Comparison of ENCODE assay signal across 34 cellular contexts in genomic region chr21:26443291-26443690, GRCh38.
"Had no signal": no experiment of that assay in that cellular context is flagged by ENCODE, and none has a peak within 500 bp of the region (broad histone marks: within the 10 kb centered on the region; RNA-seq: fewer than 3 reads in every experiment).

No MANE protein-coding gene starts in this region.

- H3K4me3 ChIP-seq: adrenal gland had no signal

- H3K27me3 ChIP-seq: adrenal gland had no signal

- H3K4me1 ChIP-seq: adrenal gland had no signal

- H3K27me3 Mint-ChIP-seq: activated B cell treated with CpG ODN at 0.5 μM for 24 hours; activated CD4-positive, alpha-beta memory T cell treated with anti-CD3 and anti-CD28 coated beads for 36 hours; activated CD4-positive, alpha-beta T cell treated with anti-CD3 and anti-CD28 coated beads, Interleukin-2, amount 10 ng/mL, durations not matched to agents 24 days and 14 days; activated T-helper 17 cell treated with anti-CD3 and anti-CD28 coated beads, Interleukin-2, amount 50 U/mL, for 72 hours; brain had no signal

- H3K36me3 ChIP-seq: adrenal gland had no signal

- H3K27ac ChIP-seq: adrenal gland, VCaP had no signal

- H3K9me3 Mint-ChIP-seq: activated B cell treated with CpG ODN at 0.5 μM for 24 hours; activated CD4-positive, alpha-beta memory T cell treated with anti-CD3 and anti-CD28 coated beads for 36 hours; activated CD4-positive, alpha-beta T cell treated with anti-CD3 and anti-CD28 coated beads, Interleukin-2, amount 10 ng/mL, durations not matched to agents 24 days and 14 days; activated CD8-positive, alpha-beta T cell treated with anti-CD3 and anti-CD28 coated beads for 36 hours; activated naive CD4-positive, alpha-beta T cell treated with anti-CD3 and anti-CD28 coated beads for 36 hours; activated naive CD4-positive, alpha-beta T cell treated with anti-CD3 and anti-CD28 coated beads, Interleukin-2, amount 50 U/mL, for 72 hours; activated naive CD8-positive, alpha-beta T cell treated with anti-CD3 and anti-CD28 coated beads for 36 hours; activated T-cell treated with anti-CD3 and anti-CD28 coated beads, Interleukin-2, amount 50 U/mL, for 4 hours; activated T-cell treated with anti-CD3 and anti-CD28 coated beads, Interleukin-2, amount 50 U/mL, for 72 hours; activated T-helper 1 cell treated with anti-CD3 and anti-CD28 coated beads, Interleukin-12 subunit alpha, Interleukin-12 subunit beta, Interleukin-2, Interleukin-4 antibody, amounts not matched to agents 30 ng/mL and 10 ng/mL and 1 ng/mL, durations not matched to agents 14 hours and 24 hours and 36 hours; activated T-helper 17 cell treated with anti-CD3 and anti-CD28 coated beads, Interleukin-2, amount 50 U/mL, for 72 hours; T-helper 1 cell treated with Interleukin-12 subunit alpha and Interleukin-12 subunit beta and Interleukin-4 antibody, amounts not matched to agents 30 μg/mL and 1 μg/mL, for 36 hours had no signal

- H3K27ac Mint-ChIP-seq: activated B cell treated with CpG ODN at 0.5 μM for 24 hours; activated CD4-positive, alpha-beta memory T cell treated with anti-CD3 and anti-CD28 coated beads for 36 hours; activated CD4-positive, alpha-beta T cell treated with anti-CD3 and anti-CD28 coated beads, Interleukin-2, amount 10 ng/mL, durations not matched to agents 24 days and 14 days; activated CD8-positive, alpha-beta T cell treated with anti-CD3 and anti-CD28 coated beads for 36 hours; activated naive CD4-positive, alpha-beta T cell treated with anti-CD3 and anti-CD28 coated beads for 36 hours; activated naive CD4-positive, alpha-beta T cell treated with anti-CD3 and anti-CD28 coated beads, Interleukin-2, amount 50 U/mL, for 72 hours; activated naive CD8-positive, alpha-beta T cell treated with anti-CD3 and anti-CD28 coated beads for 36 hours; activated T-cell treated with anti-CD3 and anti-CD28 coated beads, Interleukin-2, amount 50 U/mL, for 72 hours; activated T-helper 1 cell treated with anti-CD3 and anti-CD28 coated beads, Interleukin-12 subunit alpha, Interleukin-12 subunit beta, Interleukin-2, Interleukin-4 antibody, amounts not matched to agents 30 ng/mL and 10 ng/mL and 1 ng/mL, durations not matched to agents 14 hours and 24 hours and 36 hours; activated T-helper 17 cell treated with anti-CD3 and anti-CD28 coated beads, Interleukin-2, amount 50 U/mL, for 72 hours; brain; T-helper 1 cell treated with Interleukin-12 subunit alpha and Interleukin-12 subunit beta and Interleukin-4 antibody, amounts not matched to agents 30 μg/mL and 1 μg/mL, for 36 hours; T-helper 2 cell treated with Interferon-gamma antibody and Interleukin-4, amounts not matched to agents 5 μg/mL and 100 μg/mL, for 36 hours had no signal

- H3K4me3 Mint-ChIP-seq: activated B cell treated with CpG ODN at 0.5 μM for 24 hours; activated CD4-positive, alpha-beta memory T cell treated with anti-CD3 and anti-CD28 coated beads for 36 hours; activated CD4-positive, alpha-beta T cell treated with anti-CD3 and anti-CD28 coated beads, Interleukin-2, amount 10 ng/mL, durations not matched to agents 24 days and 14 days; activated CD8-positive, alpha-beta T cell treated with anti-CD3 and anti-CD28 coated beads for 36 hours; activated naive CD4-positive, alpha-beta T cell treated with anti-CD3 and anti-CD28 coated beads for 36 hours; activated naive CD8-positive, alpha-beta T cell treated with anti-CD3 and anti-CD28 coated beads for 36 hours; activated T-cell treated with anti-CD3 and anti-CD28 coated beads, Interleukin-2, amount 50 U/mL, for 4 hours; activated T-cell treated with anti-CD3 and anti-CD28 coated beads, Interleukin-2, amount 50 U/mL, for 72 hours; activated T-helper 1 cell treated with anti-CD3 and anti-CD28 coated beads, Interleukin-12 subunit alpha, Interleukin-12 subunit beta, Interleukin-2, Interleukin-4 antibody, amounts not matched to agents 30 ng/mL and 10 ng/mL and 1 ng/mL, durations not matched to agents 14 hours and 24 hours and 36 hours; activated T-helper 17 cell treated with anti-CD3 and anti-CD28 coated beads, Interleukin-2, amount 50 U/mL, for 72 hours; brain; T-helper 1 cell treated with Interleukin-12 subunit alpha and Interleukin-12 subunit beta and Interleukin-4 antibody, amounts not matched to agents 30 μg/mL and 1 μg/mL, for 36 hours; T-helper 2 cell treated with Interferon-gamma antibody and Interleukin-4, amounts not matched to agents 5 μg/mL and 100 μg/mL, for 36 hours had no signal

- DNase-seq: activated B cell treated with CpG ODN at 0.5 μM for 24 hours; activated CD4-positive, alpha-beta memory T cell treated with anti-CD3 and anti-CD28 coated beads for 36 hours; activated CD4-positive, alpha-beta T cell treated with anti-CD3 and anti-CD28 coated beads for 4 hours; activated CD4-positive, alpha-beta T cell treated with anti-CD3 and anti-CD28 coated beads, Interleukin-2, amount 10 ng/mL, durations not matched to agents 24 days and 14 days; activated CD4-positive, alpha-beta T cell treated with anti-CD3 and anti-CD28 coated beads, Interleukin-2, amount 50 U/mL, for 1 hour; activated CD4-positive, alpha-beta T cell treated with anti-CD3 and anti-CD28 coated beads, Interleukin-2, amount 50 U/mL, for 4 hours; activated CD4-positive, CD25-positive, alpha-beta regulatory T cell treated with anti-CD3 and anti-CD28 coated beads, Interleukin-2, amount 50 U/mL, for 72 hours; activated CD8-positive, alpha-beta memory T cell treated with anti-CD3 and anti-CD28 coated beads, Interleukin-2, amount 50 U/mL, for 4 hours; activated CD8-positive, alpha-beta T cell treated with anti-CD3 and anti-CD28 coated beads for 36 hours; activated effector memory CD4-positive, alpha-beta T cell treated with anti-CD3 and anti-CD28 coated beads, Interleukin-2, amount 50 U/mL, for 16 hours; activated gamma-delta T cell treated with Interleukin-2 at 50 U/mL for 16 hours; activated naive CD4-positive, alpha-beta T cell; activated naive CD4-positive, alpha-beta T cell treated with anti-CD3 and anti-CD28 coated beads for 36 hours; activated naive CD4-positive, alpha-beta T cell treated with anti-CD3 and anti-CD28 coated beads, Interleukin-2, amount 50 U/mL, for 16 hours; activated naive CD8-positive, alpha-beta T cell treated with anti-CD3 and anti-CD28 coated beads for 36 hours; activated T-cell treated with anti-CD3 and anti-CD28 coated beads for 4 hours; activated T-cell treated with anti-CD3 and anti-CD28 coated beads, Interleukin-2, amount 50 U/mL, for 1 hour; activated T-cell treated with anti-CD3 and anti-CD28 coated beads, Interleukin-2, amount 50 U/mL, for 4 hours; activated T-cell treated with anti-CD3 and anti-CD28 coated beads, Interleukin-2, amount 50 U/mL, for 72 hours; adrenal gland; amniotic stem cell; aorta; central memory CD4-positive, alpha-beta T cell; T-helper 1 cell; T-helper 2 cell; T-helper 9 cell had no signal

- FAIRE-seq: TTC549 had no signal

- H3K36me3 Mint-ChIP-seq: activated CD4-positive, alpha-beta memory T cell treated with anti-CD3 and anti-CD28 coated beads for 36 hours; activated naive CD4-positive, alpha-beta T cell treated with anti-CD3 and anti-CD28 coated beads, Interleukin-2, amount 50 U/mL, for 72 hours; activated naive CD8-positive, alpha-beta T cell treated with anti-CD3 and anti-CD28 coated beads for 36 hours; brain had no signal

- H3K4me1 Mint-ChIP-seq: activated B cell treated with CpG ODN at 0.5 μM for 24 hours; activated CD4-positive, alpha-beta T cell treated with anti-CD3 and anti-CD28 coated beads, Interleukin-2, amount 10 ng/mL, durations not matched to agents 24 days and 14 days; activated naive CD8-positive, alpha-beta T cell treated with anti-CD3 and anti-CD28 coated beads for 36 hours; activated T-helper 17 cell treated with anti-CD3 and anti-CD28 coated beads, Interleukin-2, amount 50 U/mL, for 72 hours had no signal

- H3K9me3 ChIP-seq: adrenal gland had no signal
